ENCODE assay signal across 8 cellular contexts in genomic region chr5:129852747-129853352, GRCh38. TPM values are rescaled to one million over a fixed set of nuclear protein-coding genes. Genes with fewer than 3 reads are reported as not detected.
DNase-seq lines count a peak whose midpoint lies in the region; ATAC-seq and TF ChIP-seq lines count a peak whose summit lies in the region.

No MANE protein-coding gene starts in this region.

- H3K9me3 Mint-ChIP-seq in endothelial cell (ENCODE audit: unreplicated experiment), result no peaks in the 10 kb centered on the region

- H3K27me3 Mint-ChIP-seq in endothelial cell (ENCODE audit: unreplicated experiment), result no peaks in the 10 kb centered on the region

- H3K4me3 Mint-ChIP-seq in endothelial cell (ENCODE audit: unreplicated experiment), result no peak overlapping the region

- peaks cover 33% of the 10 kb centered on the region for H3K4me1 Mint-ChIP-seq in endothelial cell (ENCODE audit: unreplicated experiment)

- H3K27ac Mint-ChIP-seq in endothelial cell (ENCODE audit: unreplicated experiment), result peak overlapping the region; percentile 62

- no peaks in the 10 kb centered on the region for H3K36me3 Mint-ChIP-seq in endothelial cell (ENCODE audit: low read depth, unreplicated experiment)

- peak; percentile 94 for TF ChIP-seq CTCF in endothelial cell (IDR thresholded peaks at IDR 0.05; ENCODE audit: unreplicated experiment)

- ATAC-seq in GM18867 (IDR thresholded peaks at IDR 0.05; ENCODE audit: unreplicated experiment) (peak; percentile 96), HG03066 (IDR thresholded peaks at IDR 0.05; ENCODE audit: low read depth, unreplicated experiment) (peak; percentile 97)

- DNase-seq in Ammon's horn (ENCODE audit: low spot score) (peak; percentile 90), NCI-H526 (lab: John Stamatoyannopoulos, UW) (peak; percentile 25 to 61), endothelial cell (ENCODE audit: low spot score) (peak; percentile 88), middle frontal gyrus (ENCODE audit: extremely low spot score, low spot score) (peak; percentile 66)
- DNase-seq in activated CD8-positive, alpha-beta memory T cell treated with anti-CD3 and anti-CD28 coated beads for 1 hour (ENCODE audit: extremely low read depth in 1 of 2, low read depth in 1 of 2), result peak; percentile 9 to 46
- peak; percentile 89 for DNase-seq in stimulated activated CD8-positive, alpha-beta memory T cell treated with anti-CD3 and anti-CD28 coated beads, Interleukin-4, amount 100 ng/mL, for 48 hours

RNA-seq across cellular contexts. Expression of gene CHSY3, which starts 51.4 kb away (rescaled TPM):
- 21.2 TPM for total RNA-seq in endothelial cell (ENCODE audit: unreplicated experiment)

Comparison
In these comparisons a context has a peak if more than half of its experiments do, and no peak if none do; other contexts are left out.
1. Peak in every context shown above with its lines: DNase-seq and ATAC-seq.
2. DNase-seq: peak in every context shown above with its lines; median percentile 90 in Ammon's horn; 89 in stimulated activated CD8-positive, alpha-beta memory T cell treated with anti-CD3 and anti-CD28 coated beads, Interleukin-4, amount 100 ng/mL, for 48 hours; 88 in endothelial cell; 66 in middle frontal gyrus; 43 in NCI-H526; 28 in activated CD8-positive, alpha-beta memory T cell treated with anti-CD3 and anti-CD28 coated beads for 1 hour.